ENCODE assay signal across 8 cellular contexts in genomic region chr1:59699227-59699847, GRCh38.
DNase-seq lines count a peak whose midpoint lies in the region; ATAC-seq and TF ChIP-seq lines count a peak whose summit lies in the region.

No MANE protein-coding gene starts in this region.

- in situ Hi-C loops in Panc1 (cut with HindIII; ENCODE audit: low pct_unique_long_range_greater_than_20kb, low sequenced_read_pairs): no loop called here

- peak; percentile 88 for TF ChIP-seq CTCF in Panc1 (IDR thresholded peaks at IDR 0.05)
- peak; percentile 97 for TF ChIP-seq CTCF in chondrocyte (IDR thresholded peaks at IDR 0.05)

- CTCF ChIA-PET in Panc1 (lab: Charles Lee): no interaction called here

- intact Hi-C loops in Panc1 (cut with micrococcal nuclease; ENCODE audit: unreplicated experiment) (loop anchor here (2.0 to 5.0 kb wide), 4 partner anchors 58 to 959 kb away; partner anchors contain the start of genes FGGY and JUN), aorta (cut with DNase I) (loop anchor here in 1 of 2 donors (2.0 to 5.0 kb wide), 3 partner anchors 402 to 959 kb away; partner anchors contain the start of gene FGGY)

- no peak overlapping the region for H3K4me3 Mint-ChIP-seq in chondrocyte (ENCODE audit: unreplicated experiment)

- WGBS in aorta, 2 donors: 41 to 44% methylated on average over 5 of the region's 5 CpGs

- no peaks in the 10 kb centered on the region for H3K27me3 Mint-ChIP-seq in chondrocyte (ENCODE audit: low read depth)

- H3K36me3 Mint-ChIP-seq in chondrocyte (ENCODE audit: low read depth): no peaks in the 10 kb centered on the region

- H3K27me3 ChIP-seq in Panc1 (ENCODE audit: control insufficient read depth, insufficient read depth, low read length) (no peaks in the 10 kb centered on the region), aorta (ENCODE audit: control insufficient read depth in 1 of 2, insufficient read depth in 2 of 2, low read length in 1 of 2) (no peaks in the 10 kb centered on the region)

- H3K36me3 ChIP-seq in Panc1 (ENCODE audit: control insufficient read depth, insufficient read depth, low read length) (no peaks in the 10 kb centered on the region), aorta (ENCODE audit: control insufficient read depth in 1 of 2, insufficient read depth in 2 of 2, low read length in 1 of 2) (peaks cover 0 to 1% of the 10 kb centered on the region in 2 donors)

- H3K4me1 ChIP-seq in Panc1 (ENCODE audit: control insufficient read depth, insufficient read depth, low read length) (no peaks in the 10 kb centered on the region), aorta (ENCODE audit: control insufficient read depth in 1 of 2, insufficient read depth in 2 of 2, low read length in 2 of 2) (peaks cover 3 to 11% of the 10 kb centered on the region in 2 donors)

- TF ChIP-seq RAD21 in Ishikawa (IDR thresholded peaks at IDR 0.05; ENCODE audit: low read depth): peak; percentile 91

- no peaks in the 10 kb centered on the region for H3K9me3 ChIP-seq in Panc1 (ENCODE audit: control insufficient read depth, insufficient read depth, low read depth, low read length)
- H3K9me3 ChIP-seq in aorta (ENCODE audit: control insufficient read depth, low read length): no peaks in the 10 kb centered on the region

- H3K4me1 Mint-ChIP-seq in chondrocyte (ENCODE audit: low read depth): peaks cover 63% of the 10 kb centered on the region

- no peak overlapping the region for H3K27ac Mint-ChIP-seq in chondrocyte (ENCODE audit: unreplicated experiment)

- no TSS peak for BruUV-seq in Panc1 (replicated peaks; lab: Mats Ljungman, UMichigan)

- no peaks in the 10 kb centered on the region for H3K9me3 Mint-ChIP-seq in chondrocyte (ENCODE audit: low read depth)

- H3K27ac ChIP-seq in Panc1 (ENCODE audit: low read length): no peak overlapping the region; the same call in 1 of the 2 replicates
- no peak overlapping the region for H3K27ac ChIP-seq in aorta (ENCODE audit: low read depth in 1 of 2, low read length in 2 of 2)

- POLR2A ChIA-PET in Panc1 (lab: Charles Lee): no interaction called here

- H3K4me3 ChIP-seq in Panc1 (ENCODE audit: low read depth in 2 of 2, low read length in 2 of 2) (no peak overlapping the region), aorta (ENCODE audit: low read length in 2 of 2) (no peak overlapping the region)

- TF ChIP-seq EP300 in Ishikawa (IDR thresholded peaks at IDR 0.05; ENCODE audit: borderline replicate concordance): no peak

- ATAC-seq in Panc1: no peak
- peak; percentile 60 for ATAC-seq in aorta (ENCODE audit: low FRiP score)
- ATAC-seq in GM19463 (IDR thresholded peaks at IDR 0.05; ENCODE audit: unreplicated experiment): no peak
- no peak for ATAC-seq in GM21786 (IDR thresholded peaks at IDR 0.05; ENCODE audit: unreplicated experiment)

- DNase-seq in DMS153 treated with DMSO at 0.1 percent for 48 hours (lab: John Stamatoyannopoulos, UW; ENCODE audit: unreplicated experiment) (peak; percentile 48), Panc1 (ENCODE audit: low read depth, low spot score) (peak; percentile 45), chondrocyte (ENCODE audit: low spot score) (no peak), medulla oblongata (ENCODE audit: extremely low spot score) (peak; percentile 73), aorta (no peak)

TF ChIP-seq in Ishikawa, 13 proteins besides CTCF, POLR2A, EP300 and RAD21:
- TF ChIP-seq CREB1 (IDR thresholded peaks at IDR 0.05; ENCODE audit: low read depth) (no peak), FOXM1 (IDR thresholded peaks at IDR 0.05; ENCODE audit: borderline replicate concordance, low read depth) (no peak), ZBTB7A (IDR thresholded peaks at IDR 0.05; ENCODE audit: low read depth) (no peak), USF1 (IDR thresholded peaks at IDR 0.05) (no peak), NFIC (IDR thresholded peaks at IDR 0.05) (no peak), TEAD4 (IDR thresholded peaks at IDR 0.05) (no peak), TAF1 (IDR thresholded peaks at IDR 0.05; ENCODE audit: low read depth) (no peak), TCF12 (IDR thresholded peaks at IDR 0.05; ENCODE audit: low read depth) (no peak), EGR1 (IDR thresholded peaks at IDR 0.05) (no peak), YY1 (IDR thresholded peaks at IDR 0.05; ENCODE audit: low read depth) (no peak), MAX (IDR thresholded peaks at IDR 0.05) (no peak), REST (IDR thresholded peaks at IDR 0.05; ENCODE audit: low read depth) (no peak), CEBPB (IDR thresholded peaks at IDR 0.05) (no peak)

Comparison
In these comparisons a context has a peak if more than half of its experiments do, and no peak if none do; other contexts are left out.
1. DNase-seq: peak in DMS153 treated with DMSO at 0.1 percent for 48 hours (single experiment), Panc1 (single experiment) and medulla oblongata (single experiment); none in chondrocyte (single experiment) and aorta (0 of 2).